ENCODE assay signal across 23 cellular contexts in genomic region chr3:85592256-85592655, GRCh38.
"Had no signal": no experiment of that assay in that cellular context is flagged by ENCODE, and none has a peak within 500 bp of the region (broad histone marks: within the 10 kb centered on the region; RNA-seq: fewer than 3 reads in every experiment).

No MANE protein-coding gene starts in this region.

- H3K9me3 ChIP-seq: esophagus muscularis mucosa, gastrocnemius medialis, heart left ventricle, left lung, lower lobe of right lung, mucosa of descending colon had no signal

- H3K79me2 ChIP-seq: hepatocyte had no signal

- H3K27ac ChIP-seq: coronary artery, dorsolateral prefrontal cortex, esophagus muscularis mucosa, foreskin keratinocyte, gastrocnemius medialis, heart left ventricle, hepatocyte, left lung, lower lobe of right lung had no signal

- H3K4me2 ChIP-seq: hepatocyte had no signal

- H3K27me3 Mint-ChIP-seq: naive B cell had no signal

- DNase-seq: dermis blood vessel endothelial cell; dorsolateral prefrontal cortex; effector CD4-positive, alpha-beta T cell; effector memory CD4-positive, alpha-beta T cell; foreskin keratinocyte; gastrocnemius medialis; heart left ventricle; hypothalamus; immature natural killer cell; left cardiac atrium; left lung; left ventricle myocardium superior; lower lobe of right lung; mesenchymal stem cell; mucosa of descending colon; naive B cell had no signal

- H3K4me1 ChIP-seq: esophagus muscularis mucosa, foreskin keratinocyte, gastrocnemius medialis, heart left ventricle, left lung, lower lobe of right lung had no signal

- FAIRE-seq: endothelial cell of umbilical vein, islet of Langerhans, keratinocyte had no signal

- H3K27me3 ChIP-seq: dorsolateral prefrontal cortex, esophagus muscularis mucosa, foreskin keratinocyte, gastrocnemius medialis, heart left ventricle, hepatocyte, left lung had no signal

- H3K9me3 Mint-ChIP-seq: mesothelial cell of epicardium, naive B cell had no signal

- H3K36me3 ChIP-seq: esophagus muscularis mucosa, gastrocnemius medialis, heart left ventricle, left lung, lower lobe of right lung had no signal

- H3K36me3 Mint-ChIP-seq: immature natural killer cell, mesothelial cell of epicardium, naive B cell had no signal

- H2AFZ ChIP-seq: hepatocyte had no signal

- H3K27ac Mint-ChIP-seq: immature natural killer cell, mesothelial cell of epicardium had no signal

- H3K4me3 Mint-ChIP-seq: immature natural killer cell, mesothelial cell of epicardium, naive B cell had no signal

- H3K4me1 Mint-ChIP-seq: immature natural killer cell had no signal

- H3K4me3 ChIP-seq: coronary artery, dorsolateral prefrontal cortex, esophagus muscularis mucosa, gastrocnemius medialis, heart left ventricle, hepatocyte, left lung, lower lobe of right lung, mucosa of descending colon had no signal
